2 cellular contexts compared by ENCODE assay signal in genomic region chr7:23680417-23681405, GRCh38.
A peak's percentile ranks its signal among the peaks of the same experiment; 100 is the strongest.
TF ChIP-seq lines count a peak whose summit lies in the region.

No MANE protein-coding gene starts in this region.

TF ChIP-seq in HCT116, 20 proteins besides CTCF, POLR2A, EP300 and RAD21:
- TF ChIP-seq EZH2phosphoT487 (IDR thresholded peaks at IDR 0.05; ENCODE audit: borderline replicate concordance): no peak
- TF ChIP-seq SP1 (IDR thresholded peaks at IDR 0.05; ENCODE audit: low read depth): no peak
- TF ChIP-seq POLR2AphosphoS5 (IDR thresholded peaks at IDR 0.05; ENCODE audit: low read depth, low read length): no peak
- TF ChIP-seq TCF7L2 (IDR thresholded peaks at IDR 0.05; ENCODE audit: borderline replicate concordance, extremely low read depth, insufficient read depth, insufficient read length): no peak

TF ChIP-seq in H1, 55 proteins besides CTCF, POLR2A, EP300 and RAD21:
- TF ChIP-seq PHF8 (conservative IDR thresholded peaks at IDR 0.05; ENCODE audit: low read depth, low read length): peak; percentile 41; the same call in 1 of the 2 replicates
- no peak for TF ChIP-seq ATF3 (IDR thresholded peaks at IDR 0.05; ENCODE audit: insufficient read depth, low read depth, low read length)
- peak; percentile 81 for TF ChIP-seq POLR2AphosphoS5 (IDR thresholded peaks at IDR 0.05; ENCODE audit: low read depth, low read length)
- no peak for TF ChIP-seq JUN (IDR thresholded peaks at IDR 0.05; ENCODE audit: low read depth, low read length)
- 0 out of 2 replicates have a peak, but pooled peaks have one; percentile 29 for TF ChIP-seq JUND (IDR thresholded peaks at IDR 0.05; ENCODE audit: low read length)
- no peak for TF ChIP-seq CTBP2 (IDR thresholded peaks at IDR 0.05; ENCODE audit: borderline replicate concordance, insufficient read depth, insufficient read length, low read length)
- TF ChIP-seq RFX5 (IDR thresholded peaks at IDR 0.05; ENCODE audit: borderline replicate concordance, low read depth, low read length): no peak
- peak; percentile 79 for TF ChIP-seq TEAD4 (IDR thresholded peaks at IDR 0.05; ENCODE audit: low read depth, low read length)
- no peak for TF ChIP-seq CBX5 (IDR thresholded peaks at IDR 0.05; ENCODE audit: low read depth, low read length)
- no peak for TF ChIP-seq GTF2F1 (IDR thresholded peaks at IDR 0.05; ENCODE audit: borderline replicate concordance, low read depth, low read length)
- TF ChIP-seq BRCA1 (IDR thresholded peaks at IDR 0.05; ENCODE audit: low read depth, low read length): no peak
- TF ChIP-seq GABPA (IDR thresholded peaks at IDR 0.05; ENCODE audit: borderline replicate concordance, insufficient read depth, low read length): peak; percentile 44; the same call in 1 of the 2 replicates
- TF ChIP-seq SIRT6 (IDR thresholded peaks at IDR 0.05; ENCODE audit: low read length): no peak
- 0 out of 2 replicates have a peak, but pooled peaks have one; percentile 34 for TF ChIP-seq CREB1 (IDR thresholded peaks at IDR 0.05)
- TF ChIP-seq NANOG (IDR thresholded peaks at IDR 0.05; ENCODE audit: insufficient read depth, low read depth, low read length, poor library complexity, severe bottlenecking): peak; percentile 25
- TF ChIP-seq TAF1 (IDR thresholded peaks at IDR 0.05; ENCODE audit: low read depth, low read length): peak; percentile 78; the same call in 1 of the 2 replicates
- peak in 1 of 2 experiments; percentile 85; a peak in 2 of 4 replicates for TF ChIP-seq SIN3A (conservative IDR thresholded peaks at IDR 0.05 in 1 of 2, IDR thresholded peaks at IDR 0.05 in 1 of 2; ENCODE audit: low read depth in 1 of 2, low read length in 2 of 2)
- TF ChIP-seq EGR1 (IDR thresholded peaks at IDR 0.05; ENCODE audit: borderline replicate concordance, low read depth, low read length): peak; percentile 67; the same call in 1 of the 2 replicates
- TF ChIP-seq KDM4A (IDR thresholded peaks at IDR 0.05; ENCODE audit: low read depth, low read length, severe bottlenecking): peak; percentile 19
- TF ChIP-seq HDAC2 (IDR thresholded peaks at IDR 0.05; ENCODE audit: borderline replicate concordance in 1 of 2, low read depth in 2 of 2, low read length in 2 of 2): peak in 1 of 2 experiments; percentile 24; a peak in 1 of 4 replicates
- no peak for TF ChIP-seq SIX5 (IDR thresholded peaks at IDR 0.05; ENCODE audit: low read depth, low read length)
- TF ChIP-seq SRF (IDR thresholded peaks at IDR 0.05; ENCODE audit: low read depth, low read length): no peak
- no peak for TF ChIP-seq YY1 (IDR thresholded peaks at IDR 0.05; ENCODE audit: low read depth, low read length)
- TF ChIP-seq SP1 (IDR thresholded peaks at IDR 0.05; ENCODE audit: low read depth, low read length): peak; percentile 94
- peak; percentile 47; the same call in 1 of the 2 replicates for TF ChIP-seq KDM1A (IDR thresholded peaks at IDR 0.05; ENCODE audit: borderline replicate concordance, low read length)
- peak; percentile 40 for TF ChIP-seq SAP30 (IDR thresholded peaks at IDR 0.05; ENCODE audit: insufficient read depth, insufficient replicate concordance, low read length)
- peak; percentile 35; the same call in 1 of the 2 replicates for TF ChIP-seq CHD1 (IDR thresholded peaks at IDR 0.05; ENCODE audit: low read depth, low read length)
- TF ChIP-seq BCL11A (IDR thresholded peaks at IDR 0.05; ENCODE audit: low read depth in 2 of 2, low read length in 2 of 2): no peak
- TF ChIP-seq MAX (IDR thresholded peaks at IDR 0.05): peak; percentile 80
- peak; percentile 63 for TF ChIP-seq TAF7 (optimal IDR thresholded peaks at IDR 0.05; ENCODE audit: borderline replicate concordance, low read depth, low read length)
- peak; percentile 78 for TF ChIP-seq TBP (IDR thresholded peaks at IDR 0.05; ENCODE audit: low read depth, low read length)
- TF ChIP-seq E2F6 (IDR thresholded peaks at IDR 0.05): peak; percentile 68; the same call in 1 of the 2 replicates
- no peak for TF ChIP-seq BACH1 (IDR thresholded peaks at IDR 0.05; ENCODE audit: low read length)
- TF ChIP-seq CBX8 (IDR thresholded peaks at IDR 0.05; ENCODE audit: borderline replicate concordance, low read depth, low read length): no peak
- TF ChIP-seq RXRA (IDR thresholded peaks at IDR 0.05; ENCODE audit: insufficient read depth, low read depth, low read length): no peak
TF ChIP-seq in H1: peak in this region for 20.
